In the genomic region with DNA sequence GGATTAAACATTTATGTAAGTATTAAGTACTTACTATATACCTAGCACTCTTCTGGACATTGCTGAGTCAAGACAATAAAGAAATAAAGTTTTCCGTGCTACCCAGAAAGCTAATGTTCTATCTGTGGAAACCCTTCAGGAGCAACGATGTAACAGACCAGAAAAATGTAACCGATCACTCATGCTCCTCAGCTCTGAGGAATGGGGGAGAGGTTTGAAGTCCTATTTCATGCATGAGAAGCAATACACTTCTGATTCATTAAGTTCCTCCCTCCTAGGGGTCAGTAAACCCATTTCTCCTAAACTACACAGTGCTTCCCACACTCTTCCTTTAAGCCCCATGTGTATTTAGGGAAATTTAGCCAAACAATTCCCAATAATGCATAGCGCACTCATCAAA, we compare ENCODE assay signal across 26 cellular contexts.
"Had no signal": no experiment of that assay in that cellular context is flagged by ENCODE, and none has a peak within 500 bp of the region (broad histone marks: within the 10 kb centered on the region; RNA-seq: fewer than 3 reads in every experiment).

No MANE protein-coding gene starts in this region.

- H3K36me3 Mint-ChIP-seq: natural killer cell had no signal

- H3K27me3 ChIP-seq: suprapubic skin had no signal

- H3K4me1 ChIP-seq: lower lobe of right lung, suprapubic skin, tibial artery, upper lobe of right lung had no signal

- H3K4me3 Mint-ChIP-seq: naive B cell; natural killer cell; neural crest cell; stimulated activated naive B cell treated with anti-CD40 and anti-IgM and Interleukin-4, amounts not matched to agents 10 μg/mL and 1 μg/mL and 100 μg/mL, for 72 hours; stimulated activated naive CD8-positive, alpha-beta T cell treated with anti-CD3 and anti-CD28 coated beads, Interleukin-15, Interleukin-2, amounts not matched to agents 100 ng/mL and 50 ng/mL, for 24 hours had no signal

- H3K27ac ChIP-seq: lower lobe of right lung, neutrophil, skin epidermis, suprapubic skin, thoracic aorta, tibial artery, upper lobe of right lung had no signal

- DNase-seq: hippocampal formation; lower lobe of right lung; mammary epithelial cell; mesenchymal stem cell; naive B cell; natural killer cell; occipital lobe; retina; right cardiac atrium; stimulated activated CD4-positive, alpha-beta T cell treated with anti-CD3 and anti-CD28 coated beads, Interleukin-12 subunit alpha, Interleukin-12 subunit beta, amount 100 ng/mL, for 4 hours; stimulated activated CD4-positive, alpha-beta T cell treated with anti-CD3 and anti-CD28 coated beads, Interleukin-15, amount 100 ng/mL, for 24 hours; stimulated activated CD4-positive, alpha-beta T cell treated with anti-CD3 and anti-CD28 coated beads, Interleukin-2, amount 100 ng/mL, for 24 hours; stimulated activated CD4-positive, alpha-beta T cell treated with anti-CD3 and anti-CD28 coated beads, Interleukin-4, amount 100 ng/mL, for 1 hour; stimulated activated naive B cell treated with anti-CD40 and anti-IgM and Interleukin-4, amounts not matched to agents 10 μg/mL and 1 μg/mL and 100 μg/mL, for 72 hours; tibial artery; trophoblast cell; upper lobe of right lung had no signal

- H3K4me1 Mint-ChIP-seq: naive B cell; natural killer cell; neural crest cell; stimulated activated naive B cell treated with anti-CD40 and anti-IgM and Interleukin-4, amounts not matched to agents 10 μg/mL and 1 μg/mL and 100 μg/mL, for 72 hours had no signal

- H3K36me3 ChIP-seq: lower lobe of right lung, neutrophil, suprapubic skin, thoracic aorta, tibial artery, upper lobe of right lung had no signal

- H3K4me3 ChIP-seq: lower lobe of right lung, skin epidermis, suprapubic skin, thoracic aorta, tibial artery, upper lobe of right lung had no signal

- H3K27ac Mint-ChIP-seq: naive B cell; natural killer cell; progenitor cell of endocrine pancreas; stimulated activated naive B cell treated with anti-CD40 and anti-IgM and Interleukin-4, amounts not matched to agents 10 μg/mL and 1 μg/mL and 100 μg/mL, for 72 hours; stimulated activated naive CD8-positive, alpha-beta T cell treated with anti-CD3 and anti-CD28 coated beads, Interleukin-15, Interleukin-2, amounts not matched to agents 100 ng/mL and 50 ng/mL, for 24 hours had no signal

- ATAC-seq: left lobe of liver; lower lobe of right lung; natural killer cell; right cardiac atrium; sciatic nerve; stimulated activated naive B cell treated with anti-CD40 and anti-IgM and Interleukin-4, amounts not matched to agents 10 μg/mL and 1 μg/mL and 100 μg/mL, for 72 hours; upper lobe of right lung had no signal
